Comparison of ENCODE assay signal across 17 cellular contexts in genomic region chr7:85230623-85231022, GRCh38. TPM values are rescaled to one million over a fixed set of nuclear protein-coding genes. Genes with fewer than 3 reads are reported as not detected.
DNase-seq lines count a peak whose midpoint lies in the region; ATAC-seq and TF ChIP-seq lines count a peak whose summit lies in the region.
"Had no signal": no experiment of that assay in that cellular context is flagged by ENCODE, and none has a peak within 500 bp of the region (broad histone marks: within the 10 kb centered on the region; RNA-seq: fewer than 3 reads in every experiment).

No MANE protein-coding gene starts in this region.

- BruUV-seq in A673 (replicated peaks; lab: Mats Ljungman, UMichigan) = no TSS peak

- H3K4me1 Mint-ChIP-seq in memory B cell = peaks cover 10% of the 10 kb centered on the region
- no peaks in the 10 kb centered on the region for H3K4me1 Mint-ChIP-seq in immature natural killer cell

- no peaks in the 10 kb centered on the region for H3K27me3 ChIP-seq in A673 (replicated peaks; ENCODE audit: insufficient read depth, low read depth, low read length, poor library complexity)

- H3K4me3 Mint-ChIP-seq in memory B cell (peak overlapping the region; percentile 56), immature natural killer cell (no peak overlapping the region)

- H3K36me3 Mint-ChIP-seq in memory B cell (peaks cover 2% of the 10 kb centered on the region), immature natural killer cell (no peaks in the 10 kb centered on the region)

- DNase-seq in A673 (ENCODE audit: low spot score) (peak; percentile 3), NOMO-1 treated with DMSO at 0.1 percent for 48 hours (lab: John Stamatoyannopoulos, UW; ENCODE audit: unreplicated experiment) (peak; percentile 50), memory B cell (ENCODE audit: low spot score in 2 of 2) (no peak), immature natural killer cell (no peak), NCI-H2171 (lab: John Stamatoyannopoulos, UW) (no peak)
- no peak for DNase-seq in activated CD4-positive, CD25-positive, alpha-beta regulatory T cell (lab: John Stamatoyannopoulos, UW)
- DNase-seq: DMS79, NCI-H1105, NCI-H187, NCI-H2171 treated with DMSO at 0.1 percent for 48 hours, NCI-H510A, NCI-H82, T1000 had no signal

- H3K4me1 ChIP-seq in A673 (ENCODE audit: insufficient read depth, low read length, poor library complexity, severe bottlenecking) = peaks cover 12% of the 10 kb centered on the region
- H3K4me1 ChIP-seq: HAP-1, SJSA1 had no signal

- H3K27ac ChIP-seq in A673 (ENCODE audit: low read depth, low read length, poor library complexity, severe bottlenecking) = no peak overlapping the region
- H3K27ac ChIP-seq: SJSA1 had no signal

- H3K27ac Mint-ChIP-seq in memory B cell = peak overlapping the region; percentile 46
- no peak overlapping the region for H3K27ac Mint-ChIP-seq in immature natural killer cell

- ATAC-seq in HG02885 (IDR thresholded peaks at IDR 0.05; ENCODE audit: poor library complexity, unreplicated experiment) = peak; percentile 43
- peak; percentile 86 for ATAC-seq in memory B cell (ENCODE audit: low read depth)
- no peak for ATAC-seq in HG03039 (IDR thresholded peaks at IDR 0.05; ENCODE audit: unreplicated experiment)

- no peak for TF ChIP-seq CTCF in A673 (conservative IDR thresholded peaks at IDR 0.05; ENCODE audit: low read depth, low read length)

- H3K27me3 Mint-ChIP-seq in memory B cell = no peaks in the 10 kb centered on the region
- peaks cover 0 to 3% (median 0%) of the 10 kb centered on the region in 3 donors for H3K27me3 Mint-ChIP-seq in immature natural killer cell (ENCODE audit: low read depth in 3 of 3)

- no peaks in the 10 kb centered on the region for H3K9me3 ChIP-seq in A673 (ENCODE audit: low read depth, low read length, poor library complexity, severe bottlenecking)
- H3K9me3 ChIP-seq: HAP-1, SJSA1 had no signal

- H3K9me3 Mint-ChIP-seq in memory B cell = peaks cover 10% of the 10 kb centered on the region
- H3K9me3 Mint-ChIP-seq in immature natural killer cell = peaks cover 2 to 47% (median 26%) of the 10 kb centered on the region in 6 donors

- H3K4me3 ChIP-seq in A673 (ENCODE audit: low read depth, low read length, poor library complexity, severe bottlenecking) = no peak overlapping the region
- H3K4me3 ChIP-seq: HAP-1, SJSA1 had no signal

- POLR2A ChIA-PET in A673 (lab: Charles Lee; ENCODE audit: low non-redundant PET) = no interaction called here

- CTCF ChIA-PET in A673 (lab: Charles Lee) = no interaction called here

- no peaks in the 10 kb centered on the region for H3K36me3 ChIP-seq in A673 (ENCODE audit: insufficient read depth, low read length, poor library complexity, severe bottlenecking)
- H3K36me3 ChIP-seq: HAP-1, SJSA1 had no signal

- intact Hi-C loops in A673 (cut with micrococcal nuclease; ENCODE audit: unreplicated experiment) = no loop called here

RNA-seq across cellular contexts. Expression of gene SEMA3D, which starts 43.8 kb away (rescaled TPM):
- 23.3 and 32.0 TPM in 2 replicates for total RNA-seq in A673 (2021)
- not detected for polyA plus RNA-seq in immature natural killer cell

Comparison
In these comparisons a context has a peak if more than half of its experiments do, and no peak if none do; other contexts are left out.
1. DNase-seq: peak in A673 (single experiment) and NOMO-1 treated with DMSO at 0.1 percent for 48 hours (single experiment); none in memory B cell (0 of 2), immature natural killer cell (0 of 3), NCI-H2171 (single experiment) and activated CD4-positive, CD25-positive, alpha-beta regulatory T cell (0 of 4).